In genomic region chr19:17933414-17934129, GRCh38 we compare ENCODE assay signal across 1 cellular context.
TF ChIP-seq lines count a peak whose summit lies in the region.

No MANE protein-coding gene starts in this region.

TF ChIP-seq in HepG2, 621 proteins besides CTCF, POLR2A, EP300 and RAD21:
- TF ChIP-seq HIVEP1 (CRISPR knock-in tag; IDR thresholded peaks at IDR 0.05) = peak; percentile 10; the same call in 1 of the 2 replicates
- TF ChIP-seq SRF (IDR thresholded peaks at IDR 0.05; ENCODE audit: low read depth, low read length) = peak; percentile 30; the same call in 1 of the 2 replicates
- no peak for TF ChIP-seq TFE3 (CRISPR knock-in tag; IDR thresholded peaks at IDR 0.05)
TF ChIP-seq in HepG2: peak in this region for 2.
